Comparison of ENCODE assay signal across 1 cellular context in the genomic region with DNA sequence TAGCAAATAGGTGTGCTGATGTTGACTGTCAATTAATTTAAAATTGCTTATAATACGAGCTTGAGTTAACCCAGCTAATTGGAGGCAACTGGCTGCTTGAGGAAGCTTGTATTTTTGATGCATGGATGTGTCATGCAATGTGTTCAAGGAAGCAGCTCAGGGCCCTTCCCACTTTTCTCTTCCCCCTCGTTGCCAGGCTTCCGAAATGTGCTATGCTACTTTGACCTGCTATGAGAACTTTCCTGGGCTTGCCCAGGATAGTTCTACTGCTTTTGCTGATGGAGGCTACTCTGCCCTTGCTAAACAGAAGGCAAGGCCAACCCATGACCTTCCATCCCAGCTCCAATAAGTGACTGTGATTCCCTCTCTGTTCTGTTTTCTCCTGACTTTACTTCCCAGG.
TF ChIP-seq lines count a peak whose summit lies in the region.

No MANE protein-coding gene starts in this region.

TF ChIP-seq in GM23338, 12 proteins besides CTCF, POLR2A, EP300 and RAD21 (continued from another document):
- no peak for TF ChIP-seq REST (IDR thresholded peaks at IDR 0.05; ENCODE audit: unreplicated experiment)
- TF ChIP-seq ZNF114 (CRISPR knock-in tag; IDR thresholded peaks at IDR 0.05): no peak
- no peak for TF ChIP-seq EZH2phosphoT487 (IDR thresholded peaks at IDR 0.05; ENCODE audit: unreplicated experiment)
- no peak for TF ChIP-seq CREB1 (CRISPR knock-in tag; IDR thresholded peaks at IDR 0.05; ENCODE audit: low read depth)
- no peak for TF ChIP-seq ETS1 (IDR thresholded peaks at IDR 0.05)
- TF ChIP-seq NANOG (IDR thresholded peaks at IDR 0.05; ENCODE audit: borderline replicate concordance): no peak
- TF ChIP-seq ZNF331 (CRISPR knock-in tag; IDR thresholded peaks at IDR 0.05; ENCODE audit: low read depth): no peak
